1 cellular context compared by ENCODE assay signal in the genomic region with DNA sequence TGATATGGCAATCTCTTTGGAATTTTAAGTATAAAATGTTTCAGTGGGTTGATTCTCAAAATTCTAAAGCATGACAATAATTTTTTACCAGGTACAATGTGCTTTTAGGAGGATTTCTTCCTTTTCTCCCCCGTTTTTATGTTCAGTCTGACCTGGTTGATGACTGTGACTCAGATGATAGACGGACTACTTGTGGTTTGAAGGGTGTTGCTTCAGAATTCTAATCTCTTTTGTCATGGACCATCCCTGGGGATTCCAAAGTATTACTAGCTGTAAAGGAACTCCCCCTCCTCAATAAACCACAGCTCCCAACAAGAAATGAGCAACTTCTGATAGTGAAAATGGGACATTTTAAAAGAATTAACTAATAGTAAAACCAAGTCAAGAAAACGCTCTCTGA.
A peak's percentile ranks its signal among the peaks of the same experiment; 100 is the strongest.
TF ChIP-seq lines count a peak whose summit lies in the region.

No MANE protein-coding gene starts in this region.

TF ChIP-seq in K562, 482 proteins besides CTCF, POLR2A, EP300 and RAD21 (continued from another document):
- no peak for TF ChIP-seq ZNF407 (IDR thresholded peaks at IDR 0.05; ENCODE audit: low read depth)
- TF ChIP-seq ZNF57 (CRISPR knock-in tag; IDR thresholded peaks at IDR 0.05) = no peak
- 0 out of 2 replicates have a peak, but pooled peaks have one; percentile 29 for TF ChIP-seq JUN (IDR thresholded peaks at IDR 0.05; ENCODE audit: borderline replicate concordance, low read depth, low read length)
- no peak for TF ChIP-seq JUN (CRISPR knock-in tag; IDR thresholded peaks at IDR 0.05; ENCODE audit: borderline replicate concordance)
- no peak for TF ChIP-seq NR4A1 (CRISPR knock-in tag; IDR thresholded peaks at IDR 0.05)
- TF ChIP-seq NR4A1 (tag; IDR thresholded peaks at IDR 0.05) = no peak
- no peak for TF ChIP-seq KDM4B (IDR thresholded peaks at IDR 0.05; ENCODE audit: borderline replicate concordance in 2 of 2, low read depth in 1 of 2)
